Comparison of ENCODE assay signal across 8 cellular contexts in the genomic region with DNA sequence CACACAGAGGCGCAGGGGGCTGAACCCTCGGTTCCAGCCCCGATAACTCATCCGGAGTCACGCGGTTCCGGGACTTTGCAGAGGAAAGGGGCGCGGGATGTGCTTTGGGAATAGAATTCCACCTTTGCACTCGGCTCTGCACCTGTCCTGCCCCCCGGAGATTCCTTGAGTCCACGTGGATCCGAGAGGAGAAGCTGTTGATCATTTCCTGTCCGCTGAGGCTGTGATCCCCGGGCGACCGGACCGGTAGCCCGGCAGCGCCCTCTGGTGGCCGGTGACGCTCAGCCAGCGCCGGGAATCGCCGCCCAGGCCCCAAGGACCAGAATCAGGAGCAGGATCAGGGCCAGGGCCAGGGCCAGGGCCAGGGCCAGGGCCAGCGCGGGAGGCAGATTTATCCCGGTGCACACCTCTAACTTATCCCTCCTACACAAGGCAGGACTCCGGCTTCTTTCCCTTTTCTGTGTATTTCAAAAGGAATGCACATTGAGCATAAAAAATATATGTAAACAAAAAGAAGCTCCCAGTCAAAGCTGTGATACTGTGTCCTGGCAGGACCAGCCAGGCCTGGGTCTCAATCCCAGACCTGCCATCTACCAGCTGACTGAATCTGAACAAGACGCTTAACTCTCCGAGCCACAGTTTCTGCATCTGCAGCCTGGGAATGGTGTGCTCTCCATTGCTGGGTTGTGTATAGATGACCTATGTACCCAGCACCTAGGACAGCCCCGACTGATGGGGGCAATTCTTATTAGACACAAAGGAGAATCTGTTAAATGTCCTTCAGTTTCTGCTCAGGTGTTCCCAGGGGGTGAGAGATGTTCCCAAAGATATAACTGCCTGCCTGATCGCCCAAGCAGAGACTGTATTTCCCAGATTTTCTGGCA. TPM values are rescaled to one million over a fixed set of nuclear protein-coding genes. Genes with fewer than 3 reads are reported as not detected.
A peak's percentile ranks its signal among the peaks of the same experiment; 100 is the strongest.
DNase-seq lines count a peak whose midpoint lies in the region.

No MANE protein-coding gene starts in this region.

- DNase-seq in SHP77 (lab: John Stamatoyannopoulos, UW) (peak; percentile 58 to 71), SHP77 treated with DMSO at 0.1 percent for 48 hours (lab: John Stamatoyannopoulos, UW) (no peak), Kasumi-1 (lab: John Stamatoyannopoulos, UW) (peak; percentile 20 to 41), SK-N-DZ (ENCODE audit: low spot score) (peak; percentile 67), head of caudate nucleus (peak; percentile 57 to 95 (median 86)), occipital lobe (lab: John Stamatoyannopoulos, UW) (peak; percentile 77), substantia nigra (lab: John Stamatoyannopoulos, UW) (peak in 46 of 49 donors; percentile 4 to 85 (median 68))
- DNase-seq in activated naive CD4-positive, alpha-beta T cell treated with anti-CD3 and anti-CD28 coated beads for 36 hours: peak; percentile 80

- peak overlapping the region; percentile 45 for H3K4me3 Mint-ChIP-seq in activated naive CD4-positive, alpha-beta T cell treated with anti-CD3 and anti-CD28 coated beads for 36 hours

- peaks cover 22% of the 10 kb centered on the region for H3K4me1 Mint-ChIP-seq in activated naive CD4-positive, alpha-beta T cell treated with anti-CD3 and anti-CD28 coated beads for 36 hours (ENCODE audit: low read depth)

- H3K36me3 Mint-ChIP-seq in activated naive CD4-positive, alpha-beta T cell treated with anti-CD3 and anti-CD28 coated beads for 36 hours (ENCODE audit: low read depth): no peaks in the 10 kb centered on the region

- CTCF ChIA-PET in activated naive CD4-positive, alpha-beta T cell treated with anti-CD3 and anti-CD28 coated beads for 36 hours (lab: Charles Lee): interaction anchor here (0.7 to 7.3 kb wide), 35 partner anchors 9 to 189 kb away, joined by 3 to 151 read pairs (median 4); partner anchors contain the start of genes GPR55 and SPATA3

- H3K27ac Mint-ChIP-seq in activated naive CD4-positive, alpha-beta T cell treated with anti-CD3 and anti-CD28 coated beads for 36 hours: no peak overlapping the region

- H3K27me3 Mint-ChIP-seq in activated naive CD4-positive, alpha-beta T cell treated with anti-CD3 and anti-CD28 coated beads for 36 hours (ENCODE audit: low read depth): peaks cover 21% of the 10 kb centered on the region

- H3K9me3 Mint-ChIP-seq in activated naive CD4-positive, alpha-beta T cell treated with anti-CD3 and anti-CD28 coated beads for 36 hours: no peaks in the 10 kb centered on the region

- no peak overlapping the region for H3K27ac ChIP-seq in substantia nigra (ENCODE audit: low read depth, low read length, poor library complexity, severe bottlenecking)

- intact Hi-C loops in activated naive CD4-positive, alpha-beta T cell treated with anti-CD3 and anti-CD28 coated beads for 36 hours (cut with micrococcal nuclease): loop anchor here (1.0 to 5.0 kb wide), 5 partner anchors 65 to 163 kb away; partner anchors contain the start of gene ITM2C
- intact Hi-C loops in head of caudate nucleus (cut with DNase I): loop anchor here (2.0 to 5.0 kb wide), 2 partner anchors 85 to 165 kb away; no protein-coding TSS in a partner anchor

RNA-seq across cellular contexts. Expression of gene SPATA3, which starts 8.5 kb away (rescaled TPM):
- polyA plus RNA-seq in SK-N-DZ (2014; cell fraction: cytosol; rRNA removed): not detected in 2 replicates
- polyA plus RNA-seq in SK-N-DZ (2014; cell fraction: nucleus; rRNA removed): not detected in 2 replicates
- total RNA-seq in activated naive CD4-positive, alpha-beta T cell treated with anti-CD3 and anti-CD28 coated beads for 36 hours: not detected
- not detected for total RNA-seq in occipital lobe

RNA-seq across cellular contexts. Expression of gene C2orf72, which starts 49.9 kb away (rescaled TPM):
- 0.65 and 1.4 TPM in 2 replicates for polyA plus RNA-seq in SK-N-DZ (2014; cell fraction: cytosol; rRNA removed)
- polyA plus RNA-seq in SK-N-DZ (2014; cell fraction: nucleus; rRNA removed): 0.18 and 0.28 TPM in 2 replicates
- total RNA-seq in activated naive CD4-positive, alpha-beta T cell treated with anti-CD3 and anti-CD28 coated beads for 36 hours: not detected
- total RNA-seq in occipital lobe: 32.4 TPM

Comparison
In these comparisons a context has a peak if more than half of its experiments do, and no peak if none do; other contexts are left out.
1. RNA of gene C2orf72, which starts 49.9 kb away (total RNA-seq): 32.4 TPM in occipital lobe (single experiment); not detected in activated naive CD4-positive, alpha-beta T cell treated with anti-CD3 and anti-CD28 coated beads for 36 hours; every median in the first group is over 10 times any median in the second.